ENCODE assay signal across 2 cellular contexts in genomic region chr15:71294636-71295241, GRCh38.
TF ChIP-seq lines count a peak whose summit lies in the region.

No MANE protein-coding gene starts in this region.

TF ChIP-seq in endothelial cell of umbilical vein, 7 proteins besides CTCF, POLR2A, EP300 and RAD21 (continued from another document):
- no peak for TF ChIP-seq MYC (IDR thresholded peaks at IDR 0.05; ENCODE audit: low read depth, low read length)
- TF ChIP-seq MAX (IDR thresholded peaks at IDR 0.05; ENCODE audit: insufficient read depth, insufficient read length): no peak
- TF ChIP-seq GATA2 (IDR thresholded peaks at IDR 0.05; ENCODE audit: insufficient read depth, insufficient read length, low read depth, low read length): no peak
- no peak for TF ChIP-seq FOS (IDR thresholded peaks at IDR 0.05; ENCODE audit: borderline replicate concordance, insufficient read depth, low read length)

TF ChIP-seq in HEK293T, 16 proteins besides CTCF, POLR2A, EP300 and RAD21 (continued from another document):
- TF ChIP-seq ARNT (IDR thresholded peaks at IDR 0.05): no peak
- no peak for TF ChIP-seq PKNOX1 (IDR thresholded peaks at IDR 0.05)
- TF ChIP-seq FOXK2 (IDR thresholded peaks at IDR 0.05): no peak
- no peak for TF ChIP-seq FOXA1 (IDR thresholded peaks at IDR 0.05)
- no peak for TF ChIP-seq NFRKB (IDR thresholded peaks at IDR 0.05)
- no peak for TF ChIP-seq ELF4 (IDR thresholded peaks at IDR 0.05)
- TF ChIP-seq CTBP1 (IDR thresholded peaks at IDR 0.05; ENCODE audit: borderline replicate concordance): no peak
- TF ChIP-seq TARDBP (IDR thresholded peaks at IDR 0.05): no peak
- no peak for TF ChIP-seq L3MBTL2 (conservative IDR thresholded peaks at IDR 0.05)
- TF ChIP-seq HDGF (IDR thresholded peaks at IDR 0.05; ENCODE audit: borderline replicate concordance): no peak
